1 cellular context compared by ENCODE assay signal in genomic region chr12:25292810-25293213, GRCh38.
TF ChIP-seq lines count a peak whose summit lies in the region.

No MANE protein-coding gene starts in this region.

TF ChIP-seq in GM12878, 131 proteins besides CTCF, POLR2A, EP300 and RAD21 (continued from another document):
- TF ChIP-seq ZNF687 (IDR thresholded peaks at IDR 0.05), result 0 out of 2 replicates have a peak, but pooled peaks have one; percentile 36
- peak; percentile 43; the same call in 1 of the 2 replicates for TF ChIP-seq TCF7 (IDR thresholded peaks at IDR 0.05; ENCODE audit: borderline replicate concordance)
- peak; percentile 80 to 86 for TF ChIP-seq IKZF2 (IDR thresholded peaks at IDR 0.05)
- TF ChIP-seq IKZF1 (conservative IDR thresholded peaks at IDR 0.05), result peak; percentile 80
- TF ChIP-seq DPF2 (IDR thresholded peaks at IDR 0.05), result peak; percentile 51; the same call in 1 of the 2 replicates
- TF ChIP-seq IRF4 (IDR thresholded peaks at IDR 0.05; ENCODE audit: low read depth, low read length), result 0 out of 2 replicates have a peak, but pooled peaks have one; percentile 14
- TF ChIP-seq SPI1 (IDR thresholded peaks at IDR 0.05; ENCODE audit: borderline replicate concordance, insufficient read depth, low read depth, low read length), result peak; percentile 60; the same call in 1 of the 2 replicates
- TF ChIP-seq ZSCAN29 (IDR thresholded peaks at IDR 0.05), result 0 out of 2 replicates have a peak, but pooled peaks have one; percentile 59
- TF ChIP-seq SKIL (IDR thresholded peaks at IDR 0.05; ENCODE audit: low read depth, poor library complexity, severe bottlenecking), result peak; percentile 66
- peak; percentile 63; the same call in 1 of the 2 replicates for TF ChIP-seq MTA2 (IDR thresholded peaks at IDR 0.05; ENCODE audit: low read depth)
